9 cellular contexts compared by ENCODE assay signal in genomic region chr4:185309770-185310169, GRCh38.
A peak's percentile ranks its signal among the peaks of the same experiment; 100 is the strongest.
DNase-seq lines count a peak whose midpoint lies in the region; ATAC-seq and TF ChIP-seq lines count a peak whose summit lies in the region.
"Had no signal": no experiment of that assay in that cellular context is flagged by ENCODE, and none has a peak within 500 bp of the region (broad histone marks: within the 10 kb centered on the region; RNA-seq: fewer than 3 reads in every experiment).

No MANE protein-coding gene starts in this region.

- H3K36me3 Mint-ChIP-seq in osteocyte (ENCODE audit: unreplicated experiment): peaks cover 54% of the 10 kb centered on the region

- no peaks in the 10 kb centered on the region for H3K27me3 Mint-ChIP-seq in osteocyte (ENCODE audit: unreplicated experiment)

- no peak overlapping the region for H3K4me3 ChIP-seq in spleen

- no peak overlapping the region for H3K27ac Mint-ChIP-seq in osteocyte (ENCODE audit: unreplicated experiment)

- no peaks in the 10 kb centered on the region for H3K9me3 ChIP-seq in spleen

- TF ChIP-seq POLR2A in spleen (IDR thresholded peaks at IDR 0.05): no peak

- WGBS in spleen, 5 donors: 48 to 65% (median 57%) methylated on average over 4 of the region's 4 CpGs

- peaks cover 25% of the 10 kb centered on the region for H3K4me1 Mint-ChIP-seq in osteocyte (ENCODE audit: unreplicated experiment)

- POLR2A ChIA-PET in GM10248 (lab: Yijun Ruan, JAX): no interaction called here

- ATAC-seq in GM19351 (IDR thresholded peaks at IDR 0.05; ENCODE audit: unreplicated experiment) (peak; percentile 47), HG02759 (IDR thresholded peaks at IDR 0.05; ENCODE audit: unreplicated experiment) (peak; percentile 62), HG03460 (IDR thresholded peaks at IDR 0.05; ENCODE audit: unreplicated experiment) (peak; percentile 49)

- TF ChIP-seq CTCF in GM10248 (IDR thresholded peaks at IDR 0.05; ENCODE audit: control extremely low read depth, extremely low read depth, low read depth, missing control alignments): no peak
- TF ChIP-seq CTCF in osteocyte (IDR thresholded peaks at IDR 0.05): no peak
- no peak for TF ChIP-seq CTCF in spleen (IDR thresholded peaks at IDR 0.05 in 8 of 11, conservative IDR thresholded peaks at IDR 0.05 in 3 of 11)

- H3K36me3 ChIP-seq in spleen: peaks cover 0 to 72% (median 20%) of the 10 kb centered on the region in 6 donors

- peaks cover 0 to 26% (median 4%) of the 10 kb centered on the region in 6 donors for H3K4me1 ChIP-seq in spleen

- no peak overlapping the region for H3K4me3 Mint-ChIP-seq in osteocyte (ENCODE audit: unreplicated experiment)

- intact Hi-C loops in spleen (cut with DNase I; ENCODE audit: low total_unique reads): no loop called here

- peak; percentile 65 for DNase-seq in GM10248 (ENCODE audit: extremely low spot score)
- no peak for DNase-seq in osteocyte (ENCODE audit: extremely low spot score, unreplicated experiment)
- no peak for DNase-seq in amygdala (lab: John Stamatoyannopoulos, UW)
- DNase-seq in spleen: no peak
- DNase-seq in SKM-1 treated with dmso at 0.1 percent for 144 hours (lab: John Stamatoyannopoulos, UW; ENCODE audit: unreplicated experiment): no peak
- DNase-seq: foreskin fibroblast had no signal

- H3K27me3 ChIP-seq in spleen (replicated peaks in 1 of 7): no peaks in the 10 kb centered on the region

- no peaks in the 10 kb centered on the region for H3K9me3 Mint-ChIP-seq in osteocyte (ENCODE audit: unreplicated experiment)

- peak overlapping the region in 3 of 8 donors; percentile 6 to 50 (median 42) for H3K27ac ChIP-seq in spleen

- CTCF ChIA-PET in GM10248 (lab: Yijun Ruan, JAX): interaction anchor here (0.8 to 3.8 kb wide), 6 partner anchors 8 to 38 kb away, joined by 3 to 31 read pairs (median 3); no protein-coding TSS in a partner anchor
